ENCODE assay signal across 1 cellular context in genomic region chr1:6614019-6614952, GRCh38.
TF ChIP-seq lines count a peak whose summit lies in the region.

No MANE protein-coding gene starts in this region.

TF ChIP-seq in endothelial cell of umbilical vein, 7 proteins besides CTCF, POLR2A, EP300 and RAD21:
- TF ChIP-seq MYC (IDR thresholded peaks at IDR 0.05; ENCODE audit: low read depth, low read length), result no peak
- no peak for TF ChIP-seq GATA2 (IDR thresholded peaks at IDR 0.05; ENCODE audit: insufficient read depth, insufficient read length, low read depth, low read length)
- TF ChIP-seq POLR2AphosphoS5 (IDR thresholded peaks at IDR 0.05; ENCODE audit: insufficient read depth, low read depth, low read length), result no peak
- TF ChIP-seq, protein P1, sequence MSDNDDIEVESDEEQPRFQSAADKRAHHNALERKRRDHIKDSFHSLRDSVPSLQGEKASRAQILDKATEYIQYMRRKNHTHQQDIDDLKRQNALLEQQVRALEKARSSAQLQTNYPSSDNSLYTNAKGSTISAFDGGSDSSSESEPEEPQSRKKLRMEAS (IDR thresholded peaks at IDR 0.05; ENCODE audit: insufficient read depth, insufficient read length), result no peak
- no peak for TF ChIP-seq JUN (IDR thresholded peaks at IDR 0.05; ENCODE audit: borderline replicate concordance, insufficient read depth, insufficient read length, low read depth)
- TF ChIP-seq FOS (IDR thresholded peaks at IDR 0.05; ENCODE audit: borderline replicate concordance, insufficient read depth, low read length), result no peak
- TF ChIP-seq EZH2 (IDR thresholded peaks at IDR 0.05; ENCODE audit: borderline replicate concordance, low read depth, low read length, severe bottlenecking), result no peak
